In the genomic region with DNA sequence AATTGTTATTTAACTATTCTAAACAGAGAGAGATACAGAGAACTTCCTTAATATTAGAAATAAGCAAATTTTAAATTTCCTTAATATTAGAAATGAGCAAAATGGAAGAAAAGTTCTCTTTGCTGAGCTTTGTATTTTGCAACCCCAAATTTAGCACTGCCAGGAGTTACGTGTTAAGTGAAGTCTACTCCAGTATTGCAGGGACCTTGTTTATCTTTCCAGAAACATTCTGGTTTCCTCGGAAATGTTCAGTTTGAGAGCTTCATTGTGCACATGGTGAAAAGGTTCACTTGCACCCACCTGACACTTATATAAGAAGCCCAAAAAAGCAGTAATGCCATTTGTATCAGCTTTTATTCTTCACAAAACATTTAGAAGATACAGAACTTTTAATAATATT, we compare ENCODE assay signal across 29 cellular contexts. TPM values are rescaled to one million over a fixed set of nuclear protein-coding genes. Genes with fewer than 3 reads are reported as not detected.
DNase-seq lines count a peak whose midpoint lies in the region; ATAC-seq and TF ChIP-seq lines count a peak whose summit lies in the region.
"Had no signal": no experiment of that assay in that cellular context is flagged by ENCODE, and none has a peak within 500 bp of the region (broad histone marks: within the 10 kb centered on the region; RNA-seq: fewer than 3 reads in every experiment).

No MANE protein-coding gene starts in this region.

- no peak for TF ChIP-seq POLR2A in thyroid gland (IDR thresholded peaks at IDR 0.05)

- no peaks in the 10 kb centered on the region for H3K79me2 ChIP-seq in PC-9 (ENCODE audit: low read depth)

- H3K4me3 ChIP-seq in thyroid gland (replicated peaks in 1 of 3) = no peak overlapping the region
- H3K4me3 ChIP-seq in PC-9 = no peak overlapping the region
- H3K4me3 ChIP-seq: BLaER1, GM12878 had no signal

- no peak overlapping the region for H3K4me2 ChIP-seq in PC-9
- H3K4me2 ChIP-seq: BLaER1 had no signal

- H3K27ac ChIP-seq in caudate nucleus (ENCODE audit: low read depth, low read length) (peak overlapping the region; percentile 73), thyroid gland (peak overlapping the region in 2 of 3 donors; percentile 10 to 44), PC-9 (no peak overlapping the region)
- H3K27ac ChIP-seq: BLaER1 had no signal

- no peaks in the 10 kb centered on the region for H3F3A ChIP-seq in PC-9 (ENCODE audit: insufficient read depth, low read depth)

- H3K36me3 ChIP-seq in thyroid gland = no peaks in the 10 kb centered on the region
- H3K36me3 ChIP-seq in PC-9 (ENCODE audit: low read depth) = no peaks in the 10 kb centered on the region
- H3K36me3 ChIP-seq: BE2C had no signal

- H3K4me3 Mint-ChIP-seq in activated T-helper 17 cell treated with anti-CD3 and anti-CD28 coated beads, Interleukin-2, amount 50 U/mL, for 72 hours = no peak overlapping the region
- H3K4me3 Mint-ChIP-seq: CD14-positive monocyte; CD4-positive, alpha-beta memory T cell; CD4-positive, CD25-positive, alpha-beta regulatory T cell; CD8-positive, alpha-beta memory T cell had no signal

- H3K9me3 ChIP-seq in thyroid gland = no peaks in the 10 kb centered on the region
- no peaks in the 10 kb centered on the region for H3K9me3 ChIP-seq in PC-9 (ENCODE audit: insufficient read depth, low read depth)
- H3K9me3 ChIP-seq: BE2C, BLaER1 had no signal

- H2AFZ ChIP-seq in PC-9 = no peak overlapping the region

- no peaks in the 10 kb centered on the region for H3K27me3 ChIP-seq in thyroid gland
- no peaks in the 10 kb centered on the region for H3K27me3 ChIP-seq in PC-9 (ENCODE audit: insufficient read depth, low read depth)
- H3K27me3 ChIP-seq: BE2C, BLaER1 had no signal

- no peak for ATAC-seq in activated T-helper 17 cell treated with anti-CD3 and anti-CD28 coated beads, Interleukin-2, amount 50 U/mL, for 72 hours (replicated peaks)
- ATAC-seq in left lobe of liver (peak; percentile 69), GM21447 (IDR thresholded peaks at IDR 0.05; ENCODE audit: unreplicated experiment) (no peak), GM21619 (IDR thresholded peaks at IDR 0.05; ENCODE audit: unreplicated experiment) (no peak)
- ATAC-seq: GM12878 had no signal

- H3K9me3 Mint-ChIP-seq in activated T-helper 17 cell treated with anti-CD3 and anti-CD28 coated beads, Interleukin-2, amount 50 U/mL, for 72 hours = no peaks in the 10 kb centered on the region
- H3K9me3 Mint-ChIP-seq: CD14-positive monocyte; CD4-positive, alpha-beta memory T cell; CD4-positive, CD25-positive, alpha-beta regulatory T cell; CD8-positive, alpha-beta memory T cell had no signal

- H4K20me1 ChIP-seq in PC-9 (ENCODE audit: insufficient read depth) = no peaks in the 10 kb centered on the region
- H4K20me1 ChIP-seq: BLaER1 had no signal

- TF ChIP-seq CTCF in thyroid gland (IDR thresholded peaks at IDR 0.05) (no peak), PC-9 (conservative IDR thresholded peaks at IDR 0.05) (no peak)

- H3K27ac Mint-ChIP-seq in activated T-helper 17 cell treated with anti-CD3 and anti-CD28 coated beads, Interleukin-2, amount 50 U/mL, for 72 hours = peak overlapping the region; percentile 82
- H3K27ac Mint-ChIP-seq: CD4-positive, CD25-positive, alpha-beta regulatory T cell had no signal

- CTCF ChIA-PET in PC-9 (lab: Charles Lee) = no interaction called here

- H3K36me3 Mint-ChIP-seq in activated T-helper 17 cell treated with anti-CD3 and anti-CD28 coated beads, Interleukin-2, amount 50 U/mL, for 72 hours (ENCODE audit: low read depth) = peaks cover 55% of the 10 kb centered on the region

- H3K27me3 Mint-ChIP-seq in activated T-helper 17 cell treated with anti-CD3 and anti-CD28 coated beads, Interleukin-2, amount 50 U/mL, for 72 hours = no peaks in the 10 kb centered on the region
- H3K27me3 Mint-ChIP-seq: CD4-positive, alpha-beta memory T cell; CD4-positive, CD25-positive, alpha-beta regulatory T cell; CD8-positive, alpha-beta memory T cell had no signal

- DNase-seq in caudate nucleus (lab: John Stamatoyannopoulos, UW) (peak in 1 of 61 donors; percentile 7), left lobe of liver (ENCODE audit: low spot score) (no peak), thyroid gland (no peak), PC-9 (no peak), OCI-M2 (lab: John Stamatoyannopoulos, UW; ENCODE audit: unreplicated experiment) (no peak)
- DNase-seq: 8988T; ACHN; BE2C; C1 segment of cervical spinal cord; CD4-positive, alpha-beta memory T cell; CD4-positive, CD25-positive, alpha-beta regulatory T cell; CD8-positive, alpha-beta memory T cell; COR-L47; DMS 273 treated with DMSO at 0.1 percent for 48 hours; DMS153; DMS53; DMS79; DND-41; EL; GDM1 had no signal

- BruUV-seq in PC-9 (replicated peaks; lab: Mats Ljungman, UMichigan) = no TSS peak

- H3K4me1 ChIP-seq in thyroid gland (no peaks in the 10 kb centered on the region), PC-9 (replicated peaks; ENCODE audit: insufficient read depth) (no peaks in the 10 kb centered on the region)
- H3K4me1 ChIP-seq: BE2C, BLaER1 had no signal

- no peaks in the 10 kb centered on the region for H3K9me2 ChIP-seq in PC-9 (ENCODE audit: insufficient read depth)

- POLR2A ChIA-PET in PC-9 (lab: Charles Lee; ENCODE audit: unreplicated experiment) = no interaction called here

- intact Hi-C loops in thyroid gland (cut with DNase I) (loop anchor here (10.0 kb wide), 2 partner anchors 141 to 461 kb away; no protein-coding TSS in a partner anchor), PC-9 (cut with micrococcal nuclease; ENCODE audit: unreplicated experiment) (loop anchor here (5.0 kb wide), 1 partner anchor 139 kb away; no protein-coding TSS in a partner anchor)

- no peaks in the 10 kb centered on the region for H3K4me1 Mint-ChIP-seq in activated T-helper 17 cell treated with anti-CD3 and anti-CD28 coated beads, Interleukin-2, amount 50 U/mL, for 72 hours
- H3K4me1 Mint-ChIP-seq: CD14-positive monocyte had no signal

- 26 to 29% methylated on average over 2 of the region's 2 CpGs for WGBS in thyroid gland, 2 donors

RNA-seq across cellular contexts. Expression of a gene that starts 6.2 kb away (rescaled TPM):
- total RNA-seq in activated T-helper 17 cell treated with anti-CD3 and anti-CD28 coated beads, Interleukin-2, amount 50 U/mL, for 72 hours = 10 to 100 TPM; 18.7 to 21.5 TPM
- 5.8 TPM for total RNA-seq in left lobe of liver
- total RNA-seq in thyroid gland = 10 to 100 TPM; 29.7 to 49.1 (median 42.2) TPM
- total RNA-seq in PC-9 (2021) = 5.3 and 8.1 TPM in 2 replicates

RNA-seq across cellular contexts. Expression of a gene that starts 30.3 kb away (rescaled TPM):
- not detected for total RNA-seq in activated T-helper 17 cell treated with anti-CD3 and anti-CD28 coated beads, Interleukin-2, amount 50 U/mL, for 72 hours
- total RNA-seq in left lobe of liver (not detected), thyroid gland (not detected), PC-9 (2021) (not detected in 2 replicates)
- total RNA-seq: A673; CD4-positive, alpha-beta memory T cell; CD4-positive, CD25-positive, alpha-beta regulatory T cell; CD8-positive, alpha-beta memory T cell; Daoy; G401; GM12878 had no signal
